ENCODE assay signal across 30 cellular contexts in the genomic region with DNA sequence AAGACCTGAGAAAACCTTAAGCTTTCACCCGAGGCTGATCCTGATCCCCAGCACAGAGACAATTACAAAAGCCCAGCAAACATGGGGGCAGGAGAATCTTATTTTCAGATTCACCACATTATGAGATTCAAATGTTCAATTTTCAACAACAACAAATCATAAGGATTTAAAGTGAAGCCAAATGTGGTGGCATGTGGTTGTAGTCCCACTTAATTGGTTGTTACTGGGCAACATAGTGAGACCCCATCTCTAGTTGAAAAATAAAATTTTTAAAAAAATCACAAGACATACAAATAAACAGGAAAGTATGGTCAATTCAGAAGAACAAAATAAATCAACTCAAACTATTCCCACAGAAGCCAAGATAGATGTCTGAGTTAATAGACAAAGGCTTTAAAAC.
"Had no signal": no experiment of that assay in that cellular context is flagged by ENCODE, and none has a peak within 500 bp of the region (broad histone marks: within the 10 kb centered on the region; RNA-seq: fewer than 3 reads in every experiment).

No MANE protein-coding gene starts in this region.

- H3K27me3 Mint-ChIP-seq: naive thymus-derived CD4-positive, alpha-beta T cell; stimulated activated memory B cell treated with anti-CD40 and anti-IgM and Interleukin-4, amounts not matched to agents 10 μg/mL and 1 μg/mL and 100 μg/mL, for 72 hours; stimulated activated naive CD8-positive, alpha-beta T cell treated with anti-CD3 and anti-CD28 coated beads, Interleukin-15, amount 100 ng/mL, for 72 hours; type B pancreatic cell had no signal

- H3K27me3 ChIP-seq: neutrophil, pancreas, spleen, suprapubic skin, testis, tibial artery, transverse colon, upper lobe of right lung, vagina had no signal

- FAIRE-seq: pancreas, urothelium cell line had no signal

- H3K36me3 Mint-ChIP-seq: natural killer cell had no signal

- H3K4me2 ChIP-seq: smooth muscle cell had no signal

- H3K27ac Mint-ChIP-seq: natural killer cell; stimulated activated memory B cell treated with anti-CD40 and anti-IgM and Interleukin-4, amounts not matched to agents 10 μg/mL and 1 μg/mL and 100 μg/mL, for 72 hours; stimulated activated naive CD8-positive, alpha-beta T cell treated with anti-CD3 and anti-CD28 coated beads, Interleukin-15, amount 100 ng/mL, for 72 hours had no signal

- H3K4me3 Mint-ChIP-seq: natural killer cell; stimulated activated memory B cell treated with anti-CD40 and anti-IgM and Interleukin-4, amounts not matched to agents 10 μg/mL and 1 μg/mL and 100 μg/mL, for 72 hours; stimulated activated naive CD8-positive, alpha-beta T cell treated with anti-CD3 and anti-CD28 coated beads, Interleukin-15, amount 100 ng/mL, for 72 hours had no signal

- DNase-seq: naive thymus-derived CD4-positive, alpha-beta T cell; natural killer cell; nucleus accumbens; pancreas; psoas muscle; right cardiac atrium; spleen; stimulated activated CD4-positive, alpha-beta T cell treated with anti-CD3 and anti-CD28 coated beads, Interleukin-12 subunit alpha, Interleukin-12 subunit beta, amount 100 ng/mL, for 4 hours; stimulated activated CD4-positive, alpha-beta T cell treated with anti-CD3 and anti-CD28 coated beads, Interleukin-1b, Interleukin-23, amount 100 ng/mL, for 48 hours; stimulated activated CD4-positive, alpha-beta T cell treated with anti-CD3 and anti-CD28 coated beads, Interleukin-4, amount 100 ng/mL, for 1 hour; stimulated activated CD4-positive, alpha-beta T cell treated with anti-CD3 and anti-CD28 coated beads, Interleukin-4, amount 100 ng/mL, for 4 hours; stimulated activated CD8-positive, alpha-beta memory T cell treated with anti-CD3 and anti-CD28 coated beads, Interleukin-4, amount 100 ng/mL, for 48 hours; stimulated activated naive CD4-positive, alpha-beta T cell; stimulated activated naive CD8-positive, alpha-beta T cell treated with anti-CD3 and anti-CD28 coated beads, Interleukin-15, amount 100 ng/mL, for 72 hours; stimulated activated naive CD8-positive, alpha-beta T cell treated with anti-CD3 and anti-CD28 coated beads, Interleukin-15, Interleukin-2, amounts not matched to agents 100 U/mL and 50 U/mL, for 24 hours; substantia nigra; testis; tibial artery; transverse colon; upper lobe of right lung had no signal

- H3K4me3 ChIP-seq: pancreas, psoas muscle, skin epidermis, smooth muscle cell, spleen, suprapubic skin, testis, tibial artery, transverse colon, upper lobe of right lung, vagina had no signal

- H3K27ac ChIP-seq: neutrophil, pancreas, psoas muscle, skin epidermis, spleen, suprapubic skin, testis, tibial artery, transverse colon, upper lobe of right lung, vagina had no signal

- ATAC-seq: naive thymus-derived CD4-positive, alpha-beta T cell; natural killer cell; pancreas; psoas muscle; right cardiac atrium; sciatic nerve; stimulated activated memory B cell treated with anti-CD40 and anti-IgM and Interleukin-4, amounts not matched to agents 10 μg/mL and 1 μg/mL and 100 μg/mL, for 72 hours; stimulated activated naive CD8-positive, alpha-beta T cell treated with anti-CD3 and anti-CD28 coated beads, Interleukin-15, amount 100 ng/mL, for 72 hours; stimulated activated naive CD8-positive, alpha-beta T cell treated with anti-CD3 and anti-CD28 coated beads, Interleukin-15, Interleukin-2, amounts not matched to agents 100 U/mL and 50 U/mL, for 24 hours; upper lobe of right lung had no signal

- H3K9me3 Mint-ChIP-seq: natural killer cell; nephron; stimulated activated memory B cell treated with anti-CD40 and anti-IgM and Interleukin-4, amounts not matched to agents 10 μg/mL and 1 μg/mL and 100 μg/mL, for 72 hours; stimulated activated naive CD8-positive, alpha-beta T cell treated with anti-CD3 and anti-CD28 coated beads, Interleukin-15, amount 100 ng/mL, for 72 hours; type B pancreatic cell had no signal

- H3K9me3 ChIP-seq: neutrophil, pancreas, psoas muscle, spleen, suprapubic skin, testis, tibial artery, transverse colon, upper lobe of right lung, vagina had no signal
